Comparison of ENCODE assay signal across 20 cellular contexts in the genomic region with DNA sequence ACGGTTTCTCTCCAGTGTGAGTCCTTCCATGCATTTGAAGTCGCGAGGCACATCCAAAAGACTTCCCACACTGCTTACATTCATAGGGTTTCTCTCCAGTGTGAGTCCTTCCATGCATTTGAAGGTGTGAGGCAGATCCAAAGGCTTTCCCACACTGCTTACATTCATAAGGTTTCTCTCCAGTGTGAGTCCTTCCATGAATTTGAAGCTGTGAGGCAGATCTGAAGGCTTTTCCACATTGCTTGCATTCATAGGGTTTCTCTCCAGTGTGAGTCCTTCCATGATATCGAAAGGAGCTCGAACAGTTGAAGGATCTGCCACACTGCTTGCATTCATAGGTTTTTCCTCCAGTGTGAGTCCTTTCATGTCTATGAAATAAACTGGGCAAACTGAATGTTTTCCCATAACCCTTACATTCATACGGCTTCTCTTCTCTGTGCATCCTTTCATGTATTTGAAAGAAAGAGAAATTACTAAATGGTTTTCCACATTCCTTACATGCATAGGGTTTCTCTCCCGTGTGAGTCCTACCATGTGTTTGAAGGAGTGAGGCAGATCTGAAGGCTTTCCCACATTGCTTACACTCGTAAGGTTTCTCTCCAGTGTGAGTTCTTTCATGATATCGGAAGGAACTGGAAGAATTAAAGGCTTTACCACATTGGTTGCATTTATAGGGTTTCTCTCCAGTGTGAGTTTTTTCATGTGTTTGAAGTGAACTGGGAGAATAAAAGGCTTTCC. TPM values are rescaled to one million over a fixed set of nuclear protein-coding genes. Genes with fewer than 3 reads are reported as not detected.
DNase-seq lines count a peak whose midpoint lies in the region; ATAC-seq and TF ChIP-seq lines count a peak whose summit lies in the region.
"Had no signal": no experiment of that assay in that cellular context is flagged by ENCODE, and none has a peak within 500 bp of the region (broad histone marks: within the 10 kb centered on the region; RNA-seq: fewer than 3 reads in every experiment).

No MANE protein-coding gene starts in this region.

- H3K27ac ChIP-seq in PC-3 (ENCODE audit: low read length) (no peak overlapping the region), smooth muscle cell (ENCODE audit: low read depth) (no peak overlapping the region), GM23248 (no peak overlapping the region)

- peaks cover 63% of the 10 kb centered on the region for H3K9me3 ChIP-seq in PC-3 (ENCODE audit: low read length)
- peaks cover 60% of the 10 kb centered on the region for H3K9me3 ChIP-seq in smooth muscle cell (replicated peaks; ENCODE audit: low read depth)
- peaks cover 9% of the 10 kb centered on the region for H3K9me3 ChIP-seq in GM23248 (ENCODE audit: low read depth)

- H3K9me2 ChIP-seq in PC-3 (replicated peaks; ENCODE audit: low read length) (no peaks in the 10 kb centered on the region), GM23248 (ENCODE audit: insufficient read depth) (no peaks in the 10 kb centered on the region)
- H3K9me2 ChIP-seq: SK-N-SH had no signal

- no peaks in the 10 kb centered on the region for H3K79me2 ChIP-seq in PC-3 (ENCODE audit: low read length)
- no peaks in the 10 kb centered on the region for H3K79me2 ChIP-seq in smooth muscle cell (ENCODE audit: low read depth)
- peaks cover 21% of the 10 kb centered on the region; the same call in 1 of the 2 replicates for H3K79me2 ChIP-seq in GM23248 (ENCODE audit: insufficient read depth)

- POLR2A ChIA-PET in PC-3 (lab: Charles Lee; ENCODE audit: unreplicated experiment), result no interaction called here

- H3K4me2 ChIP-seq in PC-3 (ENCODE audit: low read length) (no peak overlapping the region), smooth muscle cell (no peak overlapping the region), GM23248 (ENCODE audit: unreplicated experiment) (no peak overlapping the region)
- H3K4me2 ChIP-seq: SK-N-SH had no signal

- H4K20me1 ChIP-seq in PC-3 (ENCODE audit: low read length) (no peaks in the 10 kb centered on the region), smooth muscle cell (ENCODE audit: low read depth) (no peaks in the 10 kb centered on the region), GM23248 (ENCODE audit: insufficient read depth) (no peaks in the 10 kb centered on the region)

- in situ Hi-C loops in GM13976 (cut with MboI; ENCODE audit: low sequenced_read_pairs, unreplicated experiment), result no loop called here
- in situ Hi-C loops in GM23248 (cut with MboI), result no loop called here

- H3K4me3 ChIP-seq in PC-3 (ENCODE audit: low read length) (no peak overlapping the region; the same call in 1 of the 2 replicates), fibroblast of mammary gland (ENCODE audit: control insufficient read depth, low read depth, low read length) (no peak overlapping the region), smooth muscle cell (peak overlapping the region; percentile 9), GM23248 (no peak overlapping the region)
- H3K4me3 ChIP-seq: MG63 had no signal

- no peak overlapping the region for H3K9ac ChIP-seq in PC-3 (ENCODE audit: low read length)
- no peak overlapping the region for H3K9ac ChIP-seq in smooth muscle cell (ENCODE audit: low read depth)
- H3K9ac ChIP-seq in GM23248, result no peak overlapping the region
- H3K9ac ChIP-seq: SK-N-SH had no signal

- H3F3A ChIP-seq in PC-3 (ENCODE audit: low read length, unreplicated experiment), result no peaks in the 10 kb centered on the region
- peaks cover 11% of the 10 kb centered on the region for H3F3A ChIP-seq in smooth muscle cell (ENCODE audit: low read depth)
- no peaks in the 10 kb centered on the region for H3F3A ChIP-seq in GM23248 (ENCODE audit: insufficient read depth)

- BruUV-seq in PC-3 (replicated peaks; lab: Mats Ljungman, UMichigan), result TSS peak; percentile 24

- H2AFZ ChIP-seq in PC-3 (ENCODE audit: low read length) (no peak overlapping the region), smooth muscle cell (ENCODE audit: low read depth) (no peak overlapping the region), GM23248 (no peak overlapping the region)

- no peak for ATAC-seq in PC-3

- H3K27me3 ChIP-seq in PC-3 (ENCODE audit: low read length) (no peaks in the 10 kb centered on the region), smooth muscle cell (ENCODE audit: low read depth) (no peaks in the 10 kb centered on the region), GM23248 (replicated peaks; ENCODE audit: insufficient read depth) (no peaks in the 10 kb centered on the region)
- H3K27me3 ChIP-seq: MG63 had no signal

- intact Hi-C loops in PC-3 (cut with micrococcal nuclease), result no loop called here

- H3K4me1 ChIP-seq in PC-3 (ENCODE audit: insufficient read depth, low read length) (no peaks in the 10 kb centered on the region), smooth muscle cell (ENCODE audit: low read depth) (no peaks in the 10 kb centered on the region), GM23248 (ENCODE audit: insufficient read depth) (no peaks in the 10 kb centered on the region)

- TF ChIP-seq CTCF in PC-3 (conservative IDR thresholded peaks at IDR 0.05; ENCODE audit: low read depth, low read length) (no peak), fibroblast of mammary gland (conservative IDR thresholded peaks at IDR 0.05; ENCODE audit: control insufficient read depth, insufficient read depth, low read depth, low read length) (no peak), smooth muscle cell (IDR thresholded peaks at IDR 0.05; ENCODE audit: borderline replicate concordance, insufficient read depth, poor library complexity, severe bottlenecking) (no peak), GM13976 (IDR thresholded peaks at IDR 0.05; ENCODE audit: borderline replicate concordance, control extremely low read depth, extremely low read depth, insufficient read depth, missing control alignments) (no peak)

- CTCF ChIA-PET in PC-3 (lab: Charles Lee), result no interaction called here

- WGBS in smooth muscle cell (ENCODE audit: low lambda C conversion rate), result 98% methylated on average over 9 of the region's 9 CpGs
- 97 to 98% methylated on average over 9 of the region's 9 CpGs for WGBS in GM23248 (ENCODE audit: low coverage in 1 of 2, low lambda C conversion rate in 2 of 2, missing lambda C conversion rate in 2 of 2), 2 experiments

- DNase-seq in EH (ENCODE audit: low read depth) (peak; percentile 1), PC-3 (no peak), fibroblast of mammary gland (ENCODE audit: low read depth) (peak; percentile 19), smooth muscle cell (lab: John Stamatoyannopoulos, UW; ENCODE audit: unreplicated experiment) (no peak), NCI-H524 (lab: John Stamatoyannopoulos, UW) (no peak), GM13976 (ENCODE audit: low spot score) (no peak), GM23248 (no peak)
- DNase-seq: C1 segment of cervical spinal cord, DND-41, GDM1, GOT3, HFFc6, KG1, MG63, NCI-H1092, NCI-H146, NCI-H2081, NCI-H510A, Right ventricle myocardium superior, SK-N-SH had no signal

- H3K36me3 ChIP-seq in PC-3 (ENCODE audit: low read depth, low read length), result peaks cover 84% of the 10 kb centered on the region
- peaks cover 54% of the 10 kb centered on the region for H3K36me3 ChIP-seq in smooth muscle cell (ENCODE audit: low read depth)
- H3K36me3 ChIP-seq in GM23248 (ENCODE audit: low read depth), result peaks cover 47% of the 10 kb centered on the region

RNA-seq across cellular contexts. Expression of a gene that starts 20.3 kb away (rescaled TPM):
- 5.4 and 7.8 TPM in 2 replicates for total RNA-seq in PC-3 (2014; rRNA removed)
- total RNA-seq in smooth muscle cell, result 6.9 and 10.2 TPM in 2 replicates
- 2.6 and 3.0 TPM in 2 replicates for polyA plus RNA-seq in smooth muscle cell
- 1.5 and 7.6 TPM in 2 replicates for total RNA-seq in GM23248 (2014; rRNA removed; shearing (Covaris generic))
- 4.2 and 5.0 TPM in 2 replicates for polyA plus RNA-seq in GM23248 (2016; fragmentation: Nextera tagmentation; extraction: Ambion mirVana)

RNA-seq across cellular contexts. Expression of a gene that starts 37.6 kb away (rescaled TPM):
- total RNA-seq in PC-3 (2014; rRNA removed), result 0.23 and 1.9 TPM in 2 replicates
- 0.36 and 2.5 TPM in 2 replicates for total RNA-seq in smooth muscle cell
- 1.5 TPM in 1 of 2 replicates, not detected in the other for polyA plus RNA-seq in smooth muscle cell
- not detected in 2 replicates for total RNA-seq in GM23248 (2014; rRNA removed; shearing (Covaris generic))
- 0.18 TPM in 1 of 2 replicates, not detected in the other for polyA plus RNA-seq in GM23248 (2016; fragmentation: Nextera tagmentation; extraction: Ambion mirVana)

RNA-seq across cellular contexts. Expression of a gene that starts 49.3 kb away (rescaled TPM):
- total RNA-seq in PC-3 (2014; rRNA removed) (4.0 and 4.7 TPM in 2 replicates), smooth muscle cell (4.4 and 10.4 TPM in 2 replicates)
- polyA plus RNA-seq in smooth muscle cell (0.80 and 1.9 TPM in 2 replicates), GM23248 (2016; fragmentation: Nextera tagmentation; extraction: Ambion mirVana) (1.7 and 2.3 TPM in 2 replicates)
- 4.0 and 4.2 TPM in 2 replicates for total RNA-seq in GM23248 (2014; rRNA removed; shearing (Covaris generic))

RNA-seq across cellular contexts. Expression of a gene that starts 50.3 kb away (rescaled TPM):
- total RNA-seq in PC-3 (2014; rRNA removed) (0.33 TPM in 1 of 2 replicates, not detected in the other), smooth muscle cell (1.2 and 1.6 TPM in 2 replicates)
- polyA plus RNA-seq in smooth muscle cell (0.53 and 0.73 TPM in 2 replicates), GM23248 (2016; fragmentation: Nextera tagmentation; extraction: Ambion mirVana) (1.4 and 1.6 TPM in 2 replicates)
- total RNA-seq in GM23248 (2014; rRNA removed; shearing (Covaris generic)), result 0.63 and 1.8 TPM in 2 replicates

Comparison
In these comparisons a context has a peak if more than half of its experiments do, and no peak if none do; other contexts are left out.
1. DNase-seq: peak in EH (single experiment) and fibroblast of mammary gland (single experiment); none in PC-3 (single experiment), smooth muscle cell (single experiment), NCI-H524 (0 of 2), GM13976 (single experiment) and GM23248 (single experiment).